Comparison of ENCODE assay signal across 8 cellular contexts in genomic region chr5:143051244-143052058, GRCh38.
DNase-seq lines count a peak whose midpoint lies in the region; ATAC-seq and TF ChIP-seq lines count a peak whose summit lies in the region.

No MANE protein-coding gene starts in this region.

- H3K4me3 ChIP-seq in AG10803 (ENCODE audit: low read length) = no peak overlapping the region
- H3K4me3 ChIP-seq in epithelial cell of proximal tubule (ENCODE audit: low read depth, low read length) = no peak overlapping the region
- no peak overlapping the region for H3K4me3 ChIP-seq in OCI-LY7 (ENCODE audit: low read depth, low read length, poor library complexity, severe bottlenecking)

- H3K9me3 Mint-ChIP-seq in progenitor cell of endocrine pancreas (ENCODE audit: low read depth) = no peaks in the 10 kb centered on the region
- no peaks in the 10 kb centered on the region for H3K9me3 Mint-ChIP-seq in activated naive CD4-positive, alpha-beta T cell treated with anti-CD3 and anti-CD28 coated beads, Interleukin-2, amount 50 U/mL, for 72 hours

- no peaks in the 10 kb centered on the region for H3K9me2 ChIP-seq in OCI-LY7 (ENCODE audit: insufficient read depth, low read length)

- no peaks in the 10 kb centered on the region for H4K20me1 ChIP-seq in OCI-LY7 (ENCODE audit: insufficient read depth, low read length)

- no peaks in the 10 kb centered on the region for H3K4me1 ChIP-seq in OCI-LY7 (ENCODE audit: insufficient read depth, low read length, poor library complexity, severe bottlenecking)

- H3K36me3 ChIP-seq in OCI-LY7 (ENCODE audit: insufficient read depth, low read length) = no peaks in the 10 kb centered on the region

- ATAC-seq in HG03196 (IDR thresholded peaks at IDR 0.05; ENCODE audit: unreplicated experiment) (peak; percentile 30), GM18861 (IDR thresholded peaks at IDR 0.05; ENCODE audit: unreplicated experiment) (no peak)
- ATAC-seq in activated naive CD4-positive, alpha-beta T cell treated with anti-CD3 and anti-CD28 coated beads, Interleukin-2, amount 50 U/mL, for 72 hours = no peak

- H3K4me3 Mint-ChIP-seq in progenitor cell of endocrine pancreas (ENCODE audit: low read depth) = no peak overlapping the region

- no TSS peak for BruUV-seq in OCI-LY7 (replicated peaks; lab: Mats Ljungman, UMichigan)

- CTCF ChIA-PET in OCI-LY7 (lab: Charles Lee; ENCODE audit: unreplicated experiment) = interaction anchor here (0.5 kb wide), 1 partner anchor 10 kb away, joined by 4 read pairs; no protein-coding TSS in a partner anchor

- peak overlapping the region; percentile 34 for H3K27ac Mint-ChIP-seq in progenitor cell of endocrine pancreas
- no peak overlapping the region for H3K27ac Mint-ChIP-seq in activated naive CD4-positive, alpha-beta T cell treated with anti-CD3 and anti-CD28 coated beads, Interleukin-2, amount 50 U/mL, for 72 hours

- H3K9me3 ChIP-seq in OCI-LY7 (ENCODE audit: low read length) = no peaks in the 10 kb centered on the region

- peaks cover 16% of the 10 kb centered on the region for H3K4me1 Mint-ChIP-seq in progenitor cell of endocrine pancreas (ENCODE audit: low read depth)

- peaks cover under 1% of the 10 kb centered on the region for H3K36me3 Mint-ChIP-seq in progenitor cell of endocrine pancreas (ENCODE audit: insufficient read depth)
- H3K36me3 Mint-ChIP-seq in activated naive CD4-positive, alpha-beta T cell treated with anti-CD3 and anti-CD28 coated beads, Interleukin-2, amount 50 U/mL, for 72 hours = peaks cover 0 to 15% of the 10 kb centered on the region in 2 donors

- no peak overlapping the region for H2AFZ ChIP-seq in OCI-LY7 (ENCODE audit: low read length)

- no peak for TF ChIP-seq CTCF in AG10803 (conservative IDR thresholded peaks at IDR 0.05; ENCODE audit: low read length)
- TF ChIP-seq CTCF in epithelial cell of proximal tubule (conservative IDR thresholded peaks at IDR 0.05; ENCODE audit: low read depth, low read length) = no peak
- TF ChIP-seq CTCF in progenitor cell of endocrine pancreas (IDR thresholded peaks at IDR 0.05; ENCODE audit: unreplicated experiment) = no peak
- no peak for TF ChIP-seq CTCF in OCI-LY7 (conservative IDR thresholded peaks at IDR 0.05; ENCODE audit: low read length)

- H3K27ac ChIP-seq in OCI-LY7 (ENCODE audit: low read depth, low read length, poor library complexity, severe bottlenecking) = no peak overlapping the region

- H3K27me3 Mint-ChIP-seq in progenitor cell of endocrine pancreas = no peaks in the 10 kb centered on the region

- H3K79me2 ChIP-seq in OCI-LY7 (ENCODE audit: insufficient read depth, low read depth, low read length) = no peaks in the 10 kb centered on the region

- no peak overlapping the region for H3K4me2 ChIP-seq in OCI-LY7 (ENCODE audit: low read length)

- DNase-seq in AG10803 (ENCODE audit: low read depth) = peak; percentile 92
- DNase-seq in NOMO-1 treated with DMSO at 0.1 percent for 48 hours (lab: John Stamatoyannopoulos, UW; ENCODE audit: unreplicated experiment) = peak; percentile 98
- DNase-seq in epithelial cell of proximal tubule (ENCODE audit: low read depth) = peak; percentile 83
- DNase-seq in progenitor cell of endocrine pancreas (ENCODE audit: low spot score, unreplicated experiment) = no peak
- DNase-seq in activated naive CD4-positive, alpha-beta T cell treated with anti-CD3 and anti-CD28 coated beads, Interleukin-2, amount 50 U/mL, for 72 hours (ENCODE audit: low spot score in 2 of 2) = no peak
- no peak for DNase-seq in OCI-LY7 (ENCODE audit: low spot score)

- POLR2A ChIA-PET in OCI-LY7 (lab: Charles Lee) = interaction anchor here (0.9 kb wide), 1 partner anchor 40 kb away, joined by 3 read pairs; no protein-coding TSS in a partner anchor

- intact Hi-C loops in OCI-LY7 (cut with micrococcal nuclease; ENCODE audit: unreplicated experiment) = no loop called here

Comparison
In these comparisons a context has a peak if more than half of its experiments do, and no peak if none do; other contexts are left out.
1. DNase-seq: peak in AG10803 (single experiment), NOMO-1 treated with DMSO at 0.1 percent for 48 hours (single experiment) and epithelial cell of proximal tubule (single experiment); none in progenitor cell of endocrine pancreas (single experiment), activated naive CD4-positive, alpha-beta T cell treated with anti-CD3 and anti-CD28 coated beads, Interleukin-2, amount 50 U/mL, for 72 hours (0 of 2) and OCI-LY7 (single experiment).